In the genomic region with DNA sequence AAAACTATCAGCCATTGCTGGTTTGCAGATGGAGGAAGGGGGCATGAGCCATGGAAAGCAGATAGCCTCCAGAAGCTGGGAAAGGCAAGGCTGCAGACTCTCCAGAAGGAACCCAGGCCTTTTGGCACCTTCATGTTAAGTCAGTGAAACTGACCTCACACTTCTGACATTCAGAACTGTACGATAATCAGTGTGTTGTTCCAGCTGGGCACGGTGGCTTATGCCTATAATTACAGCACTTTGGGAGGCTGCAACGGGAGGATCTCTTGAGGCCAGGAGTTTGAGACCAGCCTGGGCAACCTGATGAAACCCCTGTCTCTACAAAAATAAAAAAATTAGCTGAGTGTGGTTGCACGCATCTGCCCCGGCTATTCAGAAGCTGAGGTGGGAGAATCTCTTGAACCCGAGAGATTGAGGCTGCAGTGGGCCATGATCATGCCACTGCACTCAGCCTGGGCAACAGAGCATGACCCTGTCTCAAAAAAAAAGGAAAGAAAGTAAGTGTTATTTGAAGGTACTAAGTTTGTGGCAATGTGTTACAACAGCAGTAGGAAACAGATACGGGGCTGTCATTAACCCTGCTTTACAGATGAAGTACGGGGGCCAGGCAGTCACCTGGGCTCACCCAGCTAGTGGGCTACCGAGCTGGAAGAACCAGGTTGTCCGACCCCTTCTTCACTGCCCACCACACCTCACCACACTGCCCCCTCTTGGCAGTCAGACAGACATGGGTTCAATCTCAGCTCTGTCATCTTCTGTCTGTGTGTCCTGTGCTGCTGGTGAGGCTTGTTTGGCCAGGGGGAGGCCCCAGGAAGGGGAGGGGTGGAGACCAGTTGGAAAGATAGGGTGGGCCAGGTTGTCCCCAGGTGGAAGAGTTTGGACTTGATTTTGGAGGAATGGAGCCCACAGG, we compare ENCODE assay signal across 14 cellular contexts. TPM values are rescaled to one million over a fixed set of nuclear protein-coding genes. Genes with fewer than 3 reads are reported as not detected.
DNase-seq lines count a peak whose midpoint lies in the region; ATAC-seq, FAIRE-seq and TF ChIP-seq lines count a peak whose summit lies in the region.
"Had no signal": no experiment of that assay in that cellular context is flagged by ENCODE, and none has a peak within 500 bp of the region (broad histone marks: within the 10 kb centered on the region; RNA-seq: fewer than 3 reads in every experiment).

No MANE protein-coding gene starts in this region.

- H3K27ac ChIP-seq in OCI-LY7 (ENCODE audit: low read depth, low read length, poor library complexity, severe bottlenecking) (no peak overlapping the region), psoas muscle (peak overlapping the region; percentile 14)

- no peak overlapping the region for H2AFZ ChIP-seq in OCI-LY7 (ENCODE audit: low read length)

- H3K4me3 ChIP-seq in GM06990 (replicated peaks; ENCODE audit: low read depth, low read length): no peak overlapping the region
- no peak overlapping the region for H3K4me3 ChIP-seq in OCI-LY7 (ENCODE audit: low read depth, low read length, poor library complexity, severe bottlenecking)
- H3K4me3 ChIP-seq in epithelial cell of proximal tubule (ENCODE audit: low read depth, low read length): no peak overlapping the region
- H3K4me3 ChIP-seq in psoas muscle: no peak overlapping the region

- ATAC-seq in psoas muscle (no peak), GM21825 (IDR thresholded peaks at IDR 0.05; ENCODE audit: unreplicated experiment) (no peak), GM21619 (IDR thresholded peaks at IDR 0.05; ENCODE audit: unreplicated experiment) (no peak)

- no peaks in the 10 kb centered on the region for H3K27me3 ChIP-seq in GM06990 (replicated peaks; ENCODE audit: control insufficient read depth, insufficient read depth, low read length)
- H3K27me3 ChIP-seq in psoas muscle (ENCODE audit: insufficient read depth in 3 of 3, low read length in 2 of 3): no peaks in the 10 kb centered on the region

- no peaks in the 10 kb centered on the region for H4K20me1 ChIP-seq in OCI-LY7 (ENCODE audit: insufficient read depth, low read length)

- no peaks in the 10 kb centered on the region for H3K4me1 ChIP-seq in OCI-LY7 (ENCODE audit: insufficient read depth, low read length, poor library complexity, severe bottlenecking)
- peaks cover 78% of the 10 kb centered on the region for H3K4me1 ChIP-seq in psoas muscle

- H3K36me3 ChIP-seq in GM06990 (ENCODE audit: control insufficient read depth, insufficient read depth, low read length) (no peaks in the 10 kb centered on the region), OCI-LY7 (ENCODE audit: insufficient read depth, low read length) (no peaks in the 10 kb centered on the region), psoas muscle (ENCODE audit: insufficient read depth in 1 of 2, low read depth in 1 of 2) (no peaks in the 10 kb centered on the region)

- H3K4me2 ChIP-seq in OCI-LY7 (ENCODE audit: low read length): no peak overlapping the region

- no peak for FAIRE-seq in HTR-8/SVneo (lab: Jason Lieb, UNC)

- no peaks in the 10 kb centered on the region for H3K79me2 ChIP-seq in OCI-LY7 (ENCODE audit: insufficient read depth, low read depth, low read length)

- CTCF ChIA-PET in OCI-LY7 (lab: Charles Lee; ENCODE audit: unreplicated experiment): no interaction called here

- WGBS in psoas muscle, 3 donors: 70 to 82% (median 73%) methylated on average over 10 of the region's 10 CpGs

- no TSS peak for BruUV-seq in OCI-LY7 (replicated peaks; lab: Mats Ljungman, UMichigan)

- TF ChIP-seq CTCF in GM06990 (IDR thresholded peaks at IDR 0.05; ENCODE audit: insufficient read depth, low read length, poor library complexity, severe bottlenecking) (peak; percentile 32), OCI-LY7 (conservative IDR thresholded peaks at IDR 0.05; ENCODE audit: low read length) (peak; percentile 36; the same call in 1 of the 2 replicates), epithelial cell of proximal tubule (conservative IDR thresholded peaks at IDR 0.05; ENCODE audit: low read depth, low read length) (peak; percentile 13), psoas muscle (IDR thresholded peaks at IDR 0.05) (no peak)

- H3K9me3 ChIP-seq in OCI-LY7 (ENCODE audit: low read length) (no peaks in the 10 kb centered on the region), psoas muscle (no peaks in the 10 kb centered on the region)

- DNase-seq in GM06990 (ENCODE audit: extremely low read depth, insufficient read length): no peak
- DNase-seq in OCI-LY7 (ENCODE audit: low spot score): no peak
- DNase-seq in epithelial cell of proximal tubule (ENCODE audit: low read depth): no peak
- no peak for DNase-seq in psoas muscle
- no peak for DNase-seq in HTR-8/SVneo (ENCODE audit: insufficient read length, low spot score)
- no peak for DNase-seq in activated CD8-positive, alpha-beta memory T cell treated with anti-CD3 and anti-CD28 coated beads, Interleukin-2, amount 50 U/mL, for 48 hours
- DNase-seq: activated CD4-positive, alpha-beta T cell treated with anti-CD3 and anti-CD28 coated beads for 4 hours; AML-193; DMS79; islet precursor cell; KBM-7 had no signal

- no peaks in the 10 kb centered on the region for H3K9me2 ChIP-seq in OCI-LY7 (ENCODE audit: insufficient read depth, low read length)

- intact Hi-C loops in OCI-LY7 (cut with micrococcal nuclease; ENCODE audit: unreplicated experiment): no loop called here
- intact Hi-C loops in psoas muscle (cut with DNase I): no loop called here

- POLR2A ChIA-PET in OCI-LY7 (lab: Charles Lee): no interaction called here

RNA-seq across cellular contexts. Expression of gene CHST3, which starts 18.3 kb away (rescaled TPM):
- not detected in 2 replicates for total RNA-seq in OCI-LY7 (2014; rRNA removed; shearing (Covaris generic))
- total RNA-seq in OCI-LY7 (2022) (not detected in 2 replicates), epithelial cell of proximal tubule (20.5 and 29.7 TPM in 2 replicates), psoas muscle (10 to 100 TPM; 10.6 to 44.0 (median 16.6) TPM)
- polyA plus RNA-seq in psoas muscle: 10 to 100 TPM in 1 of 3 donors, 1 to 10 TPM in 2; 3.3 to 12.1 (median 8.2) TPM
- total RNA-seq: T-helper 1 cell treated with Interleukin-12 subunit alpha and Interleukin-12 subunit beta and Interleukin-4 antibody, amounts not matched to agents 30 ng/mL and 1 ng/mL, for 36 hours had no signal

Comparison
In these comparisons a context has a peak if more than half of its experiments do, and no peak if none do; other contexts are left out.
1. RNA of gene CHST3, which starts 18.3 kb away (total RNA-seq): 20.5 to 29.7 TPM in epithelial cell of proximal tubule and 10.6 to 44.0 TPM in psoas muscle; not detected in OCI-LY7; every median in the first group is over 10 times any median in the second.